ENCODE assay signal across 28 cellular contexts in genomic region chr14:54191846-54192245, GRCh38.
"Had no signal": no experiment of that assay in that cellular context is flagged by ENCODE, and none has a peak within 500 bp of the region (broad histone marks: within the 10 kb centered on the region; RNA-seq: fewer than 3 reads in every experiment).

No MANE protein-coding gene starts in this region.

- H3K36me3 ChIP-seq: left lung, lower lobe of right lung, pancreas, prostate gland, stomach, thyroid gland, transverse colon, upper lobe of left lung, vagina had no signal

- ATAC-seq: left colon; left lung; lower lobe of right lung; mucosa of descending colon; naive thymus-derived CD4-positive, alpha-beta T cell; natural killer cell treated with Interleukin-12 subunit alpha and Interleukin-12 subunit beta and Interleukin-15 and Interleukin-18, amount 100 ng/mL, for 72 hours; pancreas; right cardiac atrium; sciatic nerve; stimulated activated naive B cell treated with anti-CD40 and anti-IgM and Interleukin-4, amounts not matched to agents 10 μg/mL and 1 μg/mL and 100 μg/mL, for 72 hours; stimulated activated naive CD8-positive, alpha-beta T cell treated with anti-CD3 and anti-CD28 coated beads, Interleukin-15, Interleukin-2, amounts not matched to agents 100 U/mL and 50 U/mL, for 24 hours had no signal

- H3K9me3 ChIP-seq: left lung, lower lobe of right lung, mucosa of descending colon, pancreas, prostate gland, stomach, testis, thyroid gland, transverse colon, upper lobe of left lung, vagina had no signal

- H3K4me1 ChIP-seq: pancreas, prostate gland, testis had no signal

- FAIRE-seq: kidney, pancreas had no signal

- DNase-seq: hippocampal formation; kidney; left colon; left lung; lower lobe of right lung; midbrain; mucosa of descending colon; naive thymus-derived CD4-positive, alpha-beta T cell; pancreas; posterior cingulate gyrus; retina; right cardiac atrium; stimulated activated CD4-positive, alpha-beta T cell treated with anti-CD3 and anti-CD28 coated beads, Interleukin-12 subunit alpha, Interleukin-12 subunit beta, amount 100 ng/mL, for 4 hours; stimulated activated CD4-positive, alpha-beta T cell treated with anti-CD3 and anti-CD28 coated beads, Interleukin-15, amount 100 ng/mL, for 24 hours; stimulated activated CD4-positive, alpha-beta T cell treated with anti-CD3 and anti-CD28 coated beads, Interleukin-2, amount 100 ng/mL, for 24 hours; stimulated activated CD4-positive, alpha-beta T cell treated with anti-CD3 and anti-CD28 coated beads, Interleukin-4, amount 100 ng/mL, for 1 hour; stimulated activated naive B cell treated with anti-CD40 and anti-IgM and Interleukin-4, amounts not matched to agents 10 μg/mL and 1 μg/mL and 100 μg/mL, for 72 hours; stimulated activated naive CD8-positive, alpha-beta T cell treated with anti-CD3 and anti-CD28 coated beads, Interleukin-15, Interleukin-2, amounts not matched to agents 100 U/mL and 50 U/mL, for 24 hours; stomach; testis; thyroid gland; transverse colon; upper lobe of left lung had no signal

- H3K27me3 ChIP-seq: left lung, pancreas, stomach, testis, thyroid gland, transverse colon, upper lobe of left lung, vagina had no signal

- H3K27ac ChIP-seq: left lung, lower lobe of right lung, pancreas, prostate gland, skin epidermis, stomach, testis, thyroid gland, transverse colon, upper lobe of left lung, vagina had no signal

- H3K4me3 ChIP-seq: left lung, lower lobe of right lung, mucosa of descending colon, pancreas, prostate gland, skin epidermis, stomach, testis, thyroid gland, transverse colon, upper lobe of left lung, vagina had no signal
